In the genomic region with DNA sequence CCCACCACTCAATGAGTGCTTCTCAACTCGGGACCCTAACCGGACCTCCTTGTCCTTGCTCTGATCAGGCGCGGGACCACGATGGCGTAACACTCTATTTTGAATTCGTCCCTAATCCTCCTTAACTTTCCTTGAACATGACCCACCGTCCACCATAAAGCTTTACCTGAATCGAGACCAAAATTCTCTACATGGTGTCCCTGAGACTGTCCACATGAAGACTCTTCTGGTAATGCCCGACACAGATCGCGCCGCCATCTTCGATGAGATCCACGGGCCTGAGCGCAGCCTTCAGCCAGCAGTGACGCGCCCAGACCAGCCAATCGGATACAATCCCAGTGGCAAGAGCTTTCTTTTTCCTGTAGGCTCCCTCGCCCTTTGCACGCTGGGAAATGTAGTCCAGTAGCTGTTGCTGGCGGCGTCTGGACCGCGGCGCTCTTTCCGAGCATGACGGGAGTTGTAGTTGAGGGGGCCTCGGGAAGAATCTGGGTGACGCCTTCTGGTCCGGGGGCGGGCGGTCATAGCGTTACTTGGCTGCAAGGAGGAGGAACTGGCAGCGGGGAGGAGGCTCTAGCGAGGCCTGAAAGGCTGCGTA, we compare ENCODE assay signal across 1 cellular context.
TF ChIP-seq lines count a peak whose summit lies in the region.

A gene (minus strand): TSS at position 284 of the 595 bp plus-strand sequence. CDS start 26 bp downstream, at position 258.
A gene (plus strand): TSS at position 517 of the 595 bp plus-strand sequence. CDS start 306 bp downstream, outside the sequence.

TF ChIP-seq in K562, 482 proteins besides CTCF, POLR2A, EP300 and RAD21 (continued from another document and continues in another):
- TF ChIP-seq RBM22 (IDR thresholded peaks at IDR 0.05; ENCODE audit: low read depth, low read length, poor library complexity, severe bottlenecking), result no peak
- TF ChIP-seq POLR2AphosphoS5 (IDR thresholded peaks at IDR 0.05; ENCODE audit: control insufficient read depth, insufficient read depth, low read depth, low read length), result peak; percentile 95
- TF ChIP-seq PTTG1 (tag; IDR thresholded peaks at IDR 0.05; ENCODE audit: low read depth), result no peak
- no peak for TF ChIP-seq FOXA3 (CRISPR knock-in tag; conservative IDR thresholded peaks at IDR 0.05 in 1 of 2, IDR thresholded peaks at IDR 0.05 in 1 of 2)
- TF ChIP-seq, protein P1, sequence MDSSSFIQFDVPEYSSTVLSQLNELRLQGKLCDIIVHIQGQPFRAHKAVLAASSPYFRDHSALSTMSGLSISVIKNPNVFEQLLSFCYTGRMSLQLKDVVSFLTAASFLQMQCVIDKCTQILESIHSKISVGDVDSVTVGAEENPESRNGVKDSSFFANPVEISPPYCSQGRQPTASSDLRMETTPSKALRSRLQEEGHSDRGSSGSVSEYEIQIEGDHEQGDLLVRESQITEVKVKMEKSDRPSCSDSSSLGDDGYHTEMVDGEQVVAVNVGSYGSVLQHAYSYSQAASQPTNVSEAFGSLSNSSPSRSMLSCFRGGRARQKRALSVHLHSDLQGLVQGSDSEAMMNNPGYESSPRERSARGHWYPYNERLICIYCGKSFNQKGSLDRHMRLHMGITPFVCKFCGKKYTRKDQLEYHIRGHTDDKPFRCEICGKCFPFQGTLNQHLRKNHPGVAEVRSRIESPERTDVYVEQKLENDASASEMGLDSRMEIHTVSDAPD (CRISPR knock-in tag; IDR thresholded peaks at IDR 0.05), result no peak
- TF ChIP-seq TEAD2 (tag; IDR thresholded peaks at IDR 0.05), result no peak
- no peak for TF ChIP-seq LCOR (CRISPR knock-in tag; IDR thresholded peaks at IDR 0.05)
- TF ChIP-seq ZNF184 (CRISPR knock-in tag; IDR thresholded peaks at IDR 0.05), result no peak
- no peak for TF ChIP-seq ZNF124 (CRISPR knock-in tag; IDR thresholded peaks at IDR 0.05)
- TF ChIP-seq MTA2 (IDR thresholded peaks at IDR 0.05; ENCODE audit: low read depth), result no peak
- TF ChIP-seq, protein P2, sequence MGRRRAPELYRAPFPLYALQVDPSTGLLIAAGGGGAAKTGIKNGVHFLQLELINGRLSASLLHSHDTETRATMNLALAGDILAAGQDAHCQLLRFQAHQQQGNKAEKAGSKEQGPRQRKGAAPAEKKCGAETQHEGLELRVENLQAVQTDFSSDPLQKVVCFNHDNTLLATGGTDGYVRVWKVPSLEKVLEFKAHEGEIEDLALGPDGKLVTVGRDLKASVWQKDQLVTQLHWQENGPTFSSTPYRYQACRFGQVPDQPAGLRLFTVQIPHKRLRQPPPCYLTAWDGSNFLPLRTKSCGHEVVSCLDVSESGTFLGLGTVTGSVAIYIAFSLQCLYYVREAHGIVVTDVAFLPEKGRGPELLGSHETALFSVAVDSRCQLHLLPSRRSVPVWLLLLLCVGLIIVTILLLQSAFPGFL (CRISPR knock-in tag; IDR thresholded peaks at IDR 0.05), result no peak
- peak; percentile 52 for TF ChIP-seq ASH1L (IDR thresholded peaks at IDR 0.05; ENCODE audit: borderline replicate concordance, low read depth, partially characterized antibody)
- TF ChIP-seq, protein P3, sequence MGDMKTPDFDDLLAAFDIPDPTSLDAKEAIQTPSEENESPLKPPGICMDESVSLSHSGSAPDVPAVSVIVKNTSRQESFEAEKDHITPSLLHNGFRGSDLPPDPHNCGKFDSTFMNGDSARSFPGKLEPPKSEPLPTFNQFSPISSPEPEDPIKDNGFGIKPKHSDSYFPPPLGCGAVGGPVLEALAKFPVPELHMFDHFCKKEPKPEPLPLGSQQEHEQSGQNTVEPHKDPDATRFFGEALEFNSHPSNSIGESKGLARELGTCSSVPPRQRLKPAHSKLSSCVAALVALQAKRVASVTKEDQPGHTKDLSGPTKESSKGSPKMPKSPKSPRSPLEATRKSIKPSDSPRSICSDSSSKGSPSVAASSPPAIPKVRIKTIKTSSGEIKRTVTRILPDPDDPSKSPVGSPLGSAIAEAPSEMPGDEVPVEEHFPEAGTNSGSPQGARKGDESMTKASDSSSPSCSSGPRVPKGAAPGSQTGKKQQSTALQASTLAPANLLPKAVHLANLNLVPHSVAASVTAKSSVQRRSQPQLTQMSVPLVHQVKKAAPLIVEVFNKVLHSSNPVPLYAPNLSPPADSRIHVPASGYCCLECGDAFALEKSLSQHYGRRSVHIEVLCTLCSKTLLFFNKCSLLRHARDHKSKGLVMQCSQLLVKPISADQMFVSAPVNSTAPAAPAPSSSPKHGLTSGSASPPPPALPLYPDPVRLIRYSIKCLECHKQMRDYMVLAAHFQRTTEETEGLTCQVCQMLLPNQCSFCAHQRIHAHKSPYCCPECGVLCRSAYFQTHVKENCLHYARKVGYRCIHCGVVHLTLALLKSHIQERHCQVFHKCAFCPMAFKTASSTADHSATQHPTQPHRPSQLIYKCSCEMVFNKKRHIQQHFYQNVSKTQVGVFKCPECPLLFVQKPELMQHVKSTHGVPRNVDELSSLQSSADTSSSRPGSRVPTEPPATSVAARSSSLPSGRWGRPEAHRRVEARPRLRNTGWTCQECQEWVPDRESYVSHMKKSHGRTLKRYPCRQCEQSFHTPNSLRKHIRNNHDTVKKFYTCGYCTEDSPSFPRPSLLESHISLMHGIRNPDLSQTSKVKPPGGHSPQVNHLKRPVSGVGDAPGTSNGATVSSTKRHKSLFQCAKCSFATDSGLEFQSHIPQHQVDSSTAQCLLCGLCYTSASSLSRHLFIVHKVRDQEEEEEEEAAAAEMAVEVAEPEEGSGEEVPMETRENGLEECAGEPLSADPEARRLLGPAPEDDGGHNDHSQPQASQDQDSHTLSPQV (IDR thresholded peaks at IDR 0.05), result no peak
- TF ChIP-seq ESRRB (CRISPR knock-in tag; IDR thresholded peaks at IDR 0.05; ENCODE audit: borderline replicate concordance), result no peak
- TF ChIP-seq TGIF2 (CRISPR knock-in tag; IDR thresholded peaks at IDR 0.05), result no peak
- TF ChIP-seq ZZZ3 (IDR thresholded peaks at IDR 0.05), result no peak
- TF ChIP-seq, protein P4, sequence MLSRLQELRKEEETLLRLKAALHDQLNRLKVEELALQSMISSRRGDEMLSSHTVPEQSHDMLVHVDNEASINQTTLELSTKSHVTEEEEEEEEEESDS (CRISPR knock-in tag; IDR thresholded peaks at IDR 0.05), result no peak
- TF ChIP-seq CHD4 (IDR thresholded peaks at IDR 0.05; ENCODE audit: insufficient read depth, insufficient replicate concordance, low read depth, low read length, poor library complexity, severe bottlenecking), result no peak
- peak; percentile 95 for TF ChIP-seq EGR1 (conservative IDR thresholded peaks at IDR 0.05)
- TF ChIP-seq SMARCC2 (IDR thresholded peaks at IDR 0.05; ENCODE audit: low read depth), result no peak
- TF ChIP-seq, protein P5, sequence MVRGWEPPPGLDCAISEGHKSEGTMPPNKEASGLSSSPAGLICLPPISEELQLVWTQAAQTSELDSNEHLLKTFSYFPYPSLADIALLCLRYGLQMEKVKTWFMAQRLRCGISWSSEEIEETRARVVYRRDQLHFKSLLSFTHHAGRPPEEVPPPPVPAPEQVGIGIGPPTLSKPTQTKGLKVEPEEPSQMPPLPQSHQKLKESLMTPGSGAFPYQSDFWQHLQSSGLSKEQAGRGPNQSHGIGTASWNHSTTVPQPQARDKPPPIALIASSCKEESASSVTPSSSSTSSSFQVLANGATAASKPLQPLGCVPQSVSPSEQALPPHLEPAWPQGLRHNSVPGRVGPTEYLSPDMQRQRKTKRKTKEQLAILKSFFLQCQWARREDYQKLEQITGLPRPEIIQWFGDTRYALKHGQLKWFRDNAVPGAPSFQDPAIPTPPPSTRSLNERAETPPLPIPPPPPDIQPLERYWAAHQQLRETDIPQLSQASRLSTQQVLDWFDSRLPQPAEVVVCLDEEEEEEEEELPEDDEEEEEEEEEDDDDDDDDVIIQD (CRISPR knock-in tag; IDR thresholded peaks at IDR 0.05), result no peak
- TF ChIP-seq ZNF780A (CRISPR knock-in tag; IDR thresholded peaks at IDR 0.05), result no peak
- TF ChIP-seq POU5F1 (IDR thresholded peaks at IDR 0.05; ENCODE audit: borderline replicate concordance, low read depth, low read length, partially characterized antibody), result no peak
- TF ChIP-seq ZNF354B (CRISPR knock-in tag; IDR thresholded peaks at IDR 0.05), result no peak
- TF ChIP-seq, protein P6, sequence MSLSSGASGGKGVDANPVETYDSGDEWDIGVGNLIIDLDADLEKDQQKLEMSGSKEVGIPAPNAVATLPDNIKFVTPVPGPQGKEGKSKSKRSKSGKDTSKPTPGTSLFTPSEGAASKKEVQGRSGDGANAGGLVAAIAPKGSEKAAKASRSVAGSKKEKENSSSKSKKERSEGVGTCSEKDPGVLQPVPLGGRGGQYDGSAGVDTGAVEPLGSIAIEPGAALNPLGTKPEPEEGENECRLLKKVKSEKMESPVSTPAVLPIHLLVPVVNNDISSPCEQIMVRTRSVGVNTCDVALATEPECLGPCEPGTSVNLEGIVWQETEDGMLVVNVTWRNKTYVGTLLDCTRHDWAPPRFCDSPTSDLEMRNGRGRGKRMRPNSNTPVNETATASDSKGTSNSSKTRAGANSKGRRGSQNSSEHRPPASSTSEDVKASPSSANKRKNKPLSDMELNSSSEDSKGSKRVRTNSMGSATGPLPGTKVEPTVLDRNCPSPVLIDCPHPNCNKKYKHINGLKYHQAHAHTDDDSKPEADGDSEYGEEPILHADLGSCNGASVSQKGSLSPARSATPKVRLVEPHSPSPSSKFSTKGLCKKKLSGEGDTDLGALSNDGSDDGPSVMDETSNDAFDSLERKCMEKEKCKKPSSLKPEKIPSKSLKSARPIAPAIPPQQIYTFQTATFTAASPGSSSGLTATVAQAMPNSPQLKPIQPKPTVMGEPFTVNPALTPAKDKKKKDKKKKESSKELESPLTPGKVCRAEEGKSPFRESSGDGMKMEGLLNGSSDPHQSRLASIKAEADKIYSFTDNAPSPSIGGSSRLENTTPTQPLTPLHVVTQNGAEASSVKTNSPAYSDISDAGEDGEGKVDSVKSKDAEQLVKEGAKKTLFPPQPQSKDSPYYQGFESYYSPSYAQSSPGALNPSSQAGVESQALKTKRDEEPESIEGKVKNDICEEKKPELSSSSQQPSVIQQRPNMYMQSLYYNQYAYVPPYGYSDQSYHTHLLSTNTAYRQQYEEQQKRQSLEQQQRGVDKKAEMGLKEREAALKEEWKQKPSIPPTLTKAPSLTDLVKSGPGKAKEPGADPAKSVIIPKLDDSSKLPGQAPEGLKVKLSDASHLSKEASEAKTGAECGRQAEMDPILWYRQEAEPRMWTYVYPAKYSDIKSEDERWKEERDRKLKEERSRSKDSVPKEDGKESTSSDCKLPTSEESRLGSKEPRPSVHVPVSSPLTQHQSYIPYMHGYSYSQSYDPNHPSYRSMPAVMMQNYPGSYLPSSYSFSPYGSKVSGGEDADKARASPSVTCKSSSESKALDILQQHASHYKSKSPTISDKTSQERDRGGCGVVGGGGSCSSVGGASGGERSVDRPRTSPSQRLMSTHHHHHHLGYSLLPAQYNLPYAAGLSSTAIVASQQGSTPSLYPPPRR (CRISPR knock-in tag; IDR thresholded peaks at IDR 0.05; ENCODE audit: borderline replicate concordance), result no peak
- TF ChIP-seq HDAC1 (IDR thresholded peaks at IDR 0.05), result peak in 1 of 2 experiments; percentile 46; a peak in 1 of 4 replicates
- TF ChIP-seq, protein P7, sequence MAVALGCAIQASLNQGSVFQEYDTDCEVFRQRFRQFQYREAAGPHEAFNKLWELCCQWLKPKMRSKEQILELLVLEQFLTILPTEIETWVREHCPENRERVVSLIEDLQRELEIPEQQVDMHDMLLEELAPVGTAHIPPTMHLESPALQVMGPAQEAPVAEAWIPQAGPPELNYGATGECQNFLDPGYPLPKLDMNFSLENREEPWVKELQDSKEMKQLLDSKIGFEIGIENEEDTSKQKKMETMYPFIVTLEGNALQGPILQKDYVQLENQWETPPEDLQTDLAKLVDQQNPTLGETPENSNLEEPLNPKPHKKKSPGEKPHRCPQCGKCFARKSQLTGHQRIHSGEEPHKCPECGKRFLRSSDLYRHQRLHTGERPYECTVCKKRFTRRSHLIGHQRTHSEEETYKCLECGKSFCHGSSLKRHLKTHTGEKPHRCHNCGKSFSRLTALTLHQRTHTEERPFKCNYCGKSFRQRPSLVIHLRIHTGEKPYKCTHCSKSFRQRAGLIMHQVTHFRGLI (CRISPR knock-in tag; IDR thresholded peaks at IDR 0.05), result no peak
- 0 out of 4 replicates have a peak, but pooled peaks of 1 of the 2 experiments have one; percentile 31 for TF ChIP-seq ARNT (IDR thresholded peaks at IDR 0.05)
- TF ChIP-seq, protein P8, sequence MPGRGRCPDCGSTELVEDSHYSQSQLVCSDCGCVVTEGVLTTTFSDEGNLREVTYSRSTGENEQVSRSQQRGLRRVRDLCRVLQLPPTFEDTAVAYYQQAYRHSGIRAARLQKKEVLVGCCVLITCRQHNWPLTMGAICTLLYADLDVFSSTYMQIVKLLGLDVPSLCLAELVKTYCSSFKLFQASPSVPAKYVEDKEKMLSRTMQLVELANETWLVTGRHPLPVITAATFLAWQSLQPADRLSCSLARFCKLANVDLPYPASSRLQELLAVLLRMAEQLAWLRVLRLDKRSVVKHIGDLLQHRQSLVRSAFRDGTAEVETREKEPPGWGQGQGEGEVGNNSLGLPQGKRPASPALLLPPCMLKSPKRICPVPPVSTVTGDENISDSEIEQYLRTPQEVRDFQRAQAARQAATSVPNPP (IDR thresholded peaks at IDR 0.05; ENCODE audit: borderline replicate concordance, insufficient read depth, insufficient read length), result no peak
- TF ChIP-seq, protein P9, sequence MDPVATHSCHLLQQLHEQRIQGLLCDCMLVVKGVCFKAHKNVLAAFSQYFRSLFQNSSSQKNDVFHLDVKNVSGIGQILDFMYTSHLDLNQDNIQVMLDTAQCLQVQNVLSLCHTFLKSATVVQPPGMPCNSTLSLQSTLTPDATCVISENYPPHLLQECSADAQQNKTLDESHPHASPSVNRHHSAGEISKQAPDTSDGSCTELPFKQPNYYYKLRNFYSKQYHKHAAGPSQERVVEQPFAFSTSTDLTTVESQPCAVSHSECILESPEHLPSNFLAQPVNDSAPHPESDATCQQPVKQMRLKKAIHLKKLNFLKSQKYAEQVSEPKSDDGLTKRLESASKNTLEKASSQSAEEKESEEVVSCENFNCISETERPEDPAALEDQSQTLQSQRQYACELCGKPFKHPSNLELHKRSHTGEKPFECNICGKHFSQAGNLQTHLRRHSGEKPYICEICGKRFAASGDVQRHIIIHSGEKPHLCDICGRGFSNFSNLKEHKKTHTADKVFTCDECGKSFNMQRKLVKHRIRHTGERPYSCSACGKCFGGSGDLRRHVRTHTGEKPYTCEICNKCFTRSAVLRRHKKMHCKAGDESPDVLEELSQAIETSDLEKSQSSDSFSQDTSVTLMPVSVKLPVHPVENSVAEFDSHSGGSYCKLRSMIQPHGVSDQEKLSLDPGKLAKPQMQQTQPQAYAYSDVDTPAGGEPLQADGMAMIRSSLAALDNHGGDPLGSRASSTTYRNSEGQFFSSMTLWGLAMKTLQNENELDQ (CRISPR knock-in tag; IDR thresholded peaks at IDR 0.05; ENCODE audit: borderline replicate concordance), result no peak
- TF ChIP-seq MAFF (IDR thresholded peaks at IDR 0.05; ENCODE audit: low read length), result no peak
- TF ChIP-seq ZNF24 (IDR thresholded peaks at IDR 0.05), result no peak
